ENCODE assay signal across 15 cellular contexts in the genomic region with DNA sequence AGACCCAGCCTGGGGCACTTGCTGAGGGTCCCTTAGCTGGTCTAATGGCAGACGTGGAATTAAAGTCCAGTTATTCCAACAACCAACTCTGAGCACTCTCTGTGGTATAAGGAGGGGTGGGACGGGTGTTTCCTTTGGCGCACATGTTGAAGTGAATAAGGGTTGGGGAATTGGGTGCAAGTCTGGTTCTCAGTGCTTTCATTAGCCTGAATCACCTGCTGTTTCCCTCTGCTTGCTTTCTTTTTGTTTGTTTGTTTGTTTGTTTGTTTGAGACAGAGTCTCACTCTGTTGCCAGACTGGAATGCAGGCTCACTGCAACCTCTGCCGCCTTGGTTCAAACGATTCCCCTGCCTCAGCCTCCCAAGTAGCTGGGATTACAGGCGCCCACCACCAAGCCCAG.
DNase-seq lines count a peak whose midpoint lies in the region; TF ChIP-seq lines count a peak whose summit lies in the region.
"Had no signal": no experiment of that assay in that cellular context is flagged by ENCODE, and none has a peak within 500 bp of the region (broad histone marks: within the 10 kb centered on the region; RNA-seq: fewer than 3 reads in every experiment).

No MANE protein-coding gene starts in this region.

- H3K4me2 ChIP-seq in trophoblast cell (ENCODE audit: low read length) (no peak overlapping the region), smooth muscle cell (no peak overlapping the region)

- H3K9ac ChIP-seq in trophoblast cell (ENCODE audit: low read length) (no peak overlapping the region), smooth muscle cell (ENCODE audit: low read depth) (no peak overlapping the region)

- H3K4me1 ChIP-seq in CD4-positive, alpha-beta memory T cell (ENCODE audit: insufficient read depth, low read length), result peaks cover 37% of the 10 kb centered on the region
- H3K4me1 ChIP-seq in trophoblast cell (ENCODE audit: control insufficient read depth in 1 of 2, insufficient read depth in 2 of 2, low read length in 2 of 2) (peaks cover 2 to 8% of the 10 kb centered on the region in 2 experiments), smooth muscle cell (ENCODE audit: low read depth) (no peaks in the 10 kb centered on the region)

- no peak for TF ChIP-seq CTCF in epithelial cell of esophagus (IDR thresholded peaks at IDR 0.05; ENCODE audit: insufficient read depth, low read depth, low read length, missing control alignments)
- TF ChIP-seq CTCF in smooth muscle cell (IDR thresholded peaks at IDR 0.05; ENCODE audit: borderline replicate concordance, insufficient read depth, poor library complexity, severe bottlenecking), result no peak

- peak overlapping the region; percentile 19 for H4K91ac ChIP-seq in trophoblast cell (ENCODE audit: low read depth, low read length)

- H2BK12ac ChIP-seq in trophoblast cell (ENCODE audit: low read length), result peak overlapping the region; percentile 52

- no peaks in the 10 kb centered on the region for H3K9me3 ChIP-seq in CD4-positive, alpha-beta memory T cell (ENCODE audit: control insufficient read depth in 1 of 2, low read length in 2 of 2)
- no peaks in the 10 kb centered on the region for H3K9me3 ChIP-seq in trophoblast cell (ENCODE audit: insufficient read depth, low read depth, low read length)
- H3K9me3 ChIP-seq in smooth muscle cell (replicated peaks; ENCODE audit: low read depth), result no peaks in the 10 kb centered on the region

- H4K20me1 ChIP-seq in smooth muscle cell (ENCODE audit: low read depth), result no peaks in the 10 kb centered on the region

- no peak for DNase-seq in CD4-positive, alpha-beta memory T cell
- DNase-seq in LoVo (ENCODE audit: low spot score) (peak; percentile 14), epithelial cell of esophagus (ENCODE audit: low read depth) (peak; percentile 13), trophoblast cell (peak in 1 of 2 donors; percentile 63), GM19240 (ENCODE audit: insufficient read length, low spot score) (no peak), smooth muscle cell (lab: John Stamatoyannopoulos, UW; ENCODE audit: unreplicated experiment) (no peak), NCI-H187 treated with DMSO at 0.1 percent for 48 hours (lab: John Stamatoyannopoulos, UW) (no peak)
- DNase-seq: Calu3; CD4-positive, CD25-positive, alpha-beta regulatory T cell; DMS153; IMR-90; MV-4-11; NCI-H1105 treated with DMSO at 0.1 percent for 48 hours; NCI-H446; NCI-H526 had no signal

- POLR2A ChIA-PET in CD4-positive, alpha-beta memory T cell (lab: Charles Lee; ENCODE audit: partially characterized antibody), result interaction anchor here (2.3 kb wide), 1 partner anchor 177 kb away, joined by 10 read pairs; no protein-coding TSS in a partner anchor

- H3K4me1 Mint-ChIP-seq in CD4-positive, alpha-beta memory T cell, result peaks cover 26 to 45% (median 31%) of the 10 kb centered on the region in 4 donors

- no peak overlapping the region for H3K23ac ChIP-seq in trophoblast cell (ENCODE audit: low read length)

- no peak overlapping the region for H2BK5ac ChIP-seq in trophoblast cell (ENCODE audit: low read depth, low read length, poor library complexity)

- no peak overlapping the region for H3K27ac ChIP-seq in CD4-positive, alpha-beta memory T cell (ENCODE audit: low read depth, low read length)
- peak overlapping the region; percentile 10 for H3K27ac ChIP-seq in trophoblast cell (ENCODE audit: low read depth, low read length)
- no peak overlapping the region for H3K27ac ChIP-seq in smooth muscle cell (ENCODE audit: low read depth)

- no peak overlapping the region for H2AK5ac ChIP-seq in trophoblast cell (ENCODE audit: low read length)

- no peak overlapping the region for H3K4ac ChIP-seq in trophoblast cell (ENCODE audit: low read depth, low read length)

- no peak overlapping the region for H3K4me3 ChIP-seq in CD4-positive, alpha-beta memory T cell (ENCODE audit: low read length in 2 of 2)
- no peak overlapping the region for H3K4me3 ChIP-seq in epithelial cell of esophagus (ENCODE audit: low read length)
- H3K4me3 ChIP-seq in trophoblast cell (ENCODE audit: low read depth, low read length), result no peak overlapping the region
- H3K4me3 ChIP-seq in smooth muscle cell, result no peak overlapping the region

- no peaks in the 10 kb centered on the region for H3K36me3 ChIP-seq in CD4-positive, alpha-beta memory T cell (ENCODE audit: insufficient read depth, low read length)
- H3K36me3 ChIP-seq in trophoblast cell (ENCODE audit: control insufficient read depth in 1 of 2, insufficient read depth in 2 of 2, low read length in 2 of 2), result no peaks in the 10 kb centered on the region
- no peaks in the 10 kb centered on the region for H3K36me3 ChIP-seq in smooth muscle cell (ENCODE audit: low read depth)

- H3K14ac ChIP-seq in trophoblast cell (ENCODE audit: low read length), result no peak overlapping the region

- CTCF ChIA-PET in CD4-positive, alpha-beta memory T cell (lab: Charles Lee; ENCODE audit: partially characterized antibody), result interaction anchor here (1.1 to 3.6 kb wide), 5 partner anchors 32 to 273 kb away, joined by 3 to 37 read pairs (median 21); no protein-coding TSS in a partner anchor

- no peak overlapping the region for H2BK120ac ChIP-seq in trophoblast cell (ENCODE audit: insufficient read depth, low read length, poor library complexity)

- H3K18ac ChIP-seq in trophoblast cell (ENCODE audit: low read length), result no peak overlapping the region

- no peaks in the 10 kb centered on the region for H3K27me3 Mint-ChIP-seq in CD4-positive, alpha-beta memory T cell
- H3K27me3 Mint-ChIP-seq: CD4-positive, CD25-positive, alpha-beta regulatory T cell had no signal

- H3K79me2 ChIP-seq in trophoblast cell (ENCODE audit: control insufficient read depth, insufficient read depth, low read length, poor library complexity) (no peaks in the 10 kb centered on the region), smooth muscle cell (ENCODE audit: low read depth) (no peaks in the 10 kb centered on the region)

- peak overlapping the region; percentile 7 for H4K8ac ChIP-seq in trophoblast cell (ENCODE audit: low read depth, low read length)

- no CpG with 5 or more reads among the region's 6 CpGs for WGBS in trophoblast cell (ENCODE audit: extremely low coverage, insufficient coverage, insufficient read length)
- WGBS in smooth muscle cell (ENCODE audit: low lambda C conversion rate), result 81% methylated on average over 6 of the region's 6 CpGs

- H3K4me3 Mint-ChIP-seq in CD4-positive, alpha-beta memory T cell, result no peak overlapping the region

- no peaks in the 10 kb centered on the region for H3K36me3 Mint-ChIP-seq in CD4-positive, alpha-beta memory T cell
- H3K36me3 Mint-ChIP-seq: CD4-positive, CD25-positive, alpha-beta regulatory T cell had no signal

- H3K27ac Mint-ChIP-seq in CD4-positive, alpha-beta memory T cell, result peak overlapping the region in 5 of 7 donors; percentile 87 to 97 (median 95)

- H3F3A ChIP-seq in smooth muscle cell (ENCODE audit: low read depth), result no peaks in the 10 kb centered on the region

- H2AFZ ChIP-seq in trophoblast cell (ENCODE audit: insufficient read depth, low read length, poor library complexity), result peak overlapping the region; percentile 3
- no peak overlapping the region for H2AFZ ChIP-seq in smooth muscle cell (ENCODE audit: low read depth)

- no peaks in the 10 kb centered on the region for H3K27me3 ChIP-seq in CD4-positive, alpha-beta memory T cell (ENCODE audit: insufficient read depth, low read length)
- H3K27me3 ChIP-seq in trophoblast cell (ENCODE audit: insufficient read depth, low read length) (no peaks in the 10 kb centered on the region), smooth muscle cell (ENCODE audit: low read depth) (no peaks in the 10 kb centered on the region)

- peaks cover 2% of the 10 kb centered on the region for H3K79me1 ChIP-seq in trophoblast cell (ENCODE audit: low read length)

- no peak overlapping the region for H4K12ac ChIP-seq in trophoblast cell (ENCODE audit: low read depth, low read length)

- H3K9me3 Mint-ChIP-seq in CD4-positive, alpha-beta memory T cell, result no peaks in the 10 kb centered on the region
- H3K9me3 Mint-ChIP-seq: CD4-positive, CD25-positive, alpha-beta regulatory T cell had no signal

- intact Hi-C loops in CD4-positive, alpha-beta memory T cell (cut with micrococcal nuclease), result no loop called here

Comparison
In these comparisons a context has a peak if more than half of its experiments do, and no peak if none do; other contexts are left out.
1. DNase-seq: peak in LoVo (single experiment) and epithelial cell of esophagus (single experiment); none in CD4-positive, alpha-beta memory T cell (0 of 5), GM19240 (single experiment), smooth muscle cell (single experiment) and NCI-H187 treated with DMSO at 0.1 percent for 48 hours (single experiment).